10 cellular contexts compared by ENCODE assay signal in genomic region chr7:45922810-45923209, GRCh38. TPM values are rescaled to one million over a fixed set of nuclear protein-coding genes. Genes with fewer than 3 reads are reported as not detected.
DNase-seq lines count a peak whose midpoint lies in the region; ATAC-seq and TF ChIP-seq lines count a peak whose summit lies in the region.
"Had no signal": no experiment of that assay in that cellular context is flagged by ENCODE, and none has a peak within 500 bp of the region (broad histone marks: within the 10 kb centered on the region; RNA-seq: fewer than 3 reads in every experiment).

No MANE protein-coding gene starts in this region.

- no peaks in the 10 kb centered on the region for H3K9me3 ChIP-seq in sigmoid colon

- peak overlapping the region in 3 of 4 donors; percentile 2 to 81 (median 9) for H3K27ac ChIP-seq in sigmoid colon

- peaks cover 23 to 44% (median 35%) of the 10 kb centered on the region in 3 donors for H3K4me1 Mint-ChIP-seq in T-cell

- no peaks in the 10 kb centered on the region for H3K36me3 Mint-ChIP-seq in T-cell

- peak overlapping the region; percentile 76 to 85 for H3K27ac Mint-ChIP-seq in T-cell

- H3K9me3 Mint-ChIP-seq in T-cell, result no peaks in the 10 kb centered on the region

- H3K27me3 Mint-ChIP-seq in T-cell, result peaks cover 56% of the 10 kb centered on the region in 2 donors

- WGBS in sigmoid colon, 2 donors, result 4 to 9% methylated on average over 11 of the region's 11 CpGs

- POLR2A ChIA-PET in T-cell (lab: Charles Lee), result interaction anchor here in 1 of 2 donors (0.6 kb wide), 1 partner anchor 158 kb away, joined by 3 read pairs; no protein-coding TSS in a partner anchor

- H3K4me3 Mint-ChIP-seq in T-cell, result peak overlapping the region; percentile 53 to 67 (median 63)

- TF ChIP-seq CTCF in foreskin fibroblast (IDR thresholded peaks at IDR 0.05; ENCODE audit: low read depth, low read length) (no peak), sigmoid colon (IDR thresholded peaks at IDR 0.05) (no peak)

- ATAC-seq in GM18511 (IDR thresholded peaks at IDR 0.05; ENCODE audit: unreplicated experiment), result peak; percentile 16
- ATAC-seq in T-cell (replicated peaks in 1 of 4), result peak in 3 of 4 experiments; percentile 36 to 50 (median 47)
- ATAC-seq in GM18909 (IDR thresholded peaks at IDR 0.05; ENCODE audit: poor library complexity, unreplicated experiment), result no peak
- no peak for ATAC-seq in GM18873 (IDR thresholded peaks at IDR 0.05; ENCODE audit: low FRiP score, unreplicated experiment)

- H3K4me3 ChIP-seq in foreskin fibroblast (ENCODE audit: low read depth in 1 of 2, low read length in 2 of 2), result peak overlapping the region; percentile 33 to 86
- peak overlapping the region in 2 of 4 donors; percentile 56 to 66 for H3K4me3 ChIP-seq in sigmoid colon

- H3K4me1 ChIP-seq in sigmoid colon, result peaks cover 0 to 51% (median 48%) of the 10 kb centered on the region in 4 donors

- TF ChIP-seq EP300 in sigmoid colon (IDR thresholded peaks at IDR 0.05), result no peak

- H3K36me3 ChIP-seq in sigmoid colon, result no peaks in the 10 kb centered on the region

- TF ChIP-seq POLR2A in sigmoid colon (IDR thresholded peaks at IDR 0.05), result no peak

- intact Hi-C loops in sigmoid colon (cut with DNase I), result loop anchor here (1.0 to 10.0 kb wide), 4 partner anchors 1012 to 1330 kb away; no protein-coding TSS in a partner anchor

- DNase-seq in T-cell (peak in 5 of 34 experiments; percentile 15 to 30 (median 16)), foreskin fibroblast (peak in 1 of 2 donors; percentile 28), sigmoid colon (no peak), NCI-H1436 (lab: John Stamatoyannopoulos, UW) (no peak)
- DNase-seq in stimulated activated CD4-positive, alpha-beta T cell treated with anti-CD3 and anti-CD28 coated beads, Interleukin-4, amount 100 ng/mL, for 1 hour, result no peak

- peaks cover 6 to 40% (median 12%) of the 10 kb centered on the region in 3 donors for H3K27me3 ChIP-seq in sigmoid colon

- CTCF ChIA-PET in T-cell (lab: Charles Lee), result interaction anchor here (0.6 to 2.0 kb wide), 8 partner anchors 9 to 1169 kb away, joined by 3 to 9 read pairs (median 4); no protein-coding TSS in a partner anchor

RNA-seq across cellular contexts. Expression of gene IGFBP3, which starts 1.7 kb away (rescaled TPM):
- total RNA-seq in T-cell (10 to 100 TPM in 2 of 5 donors, 1 to 10 TPM in 3; 3.9 to 20.5 (median 8.2) TPM), sigmoid colon (100 to 1,000 TPM in 3 of 4 donors, 10 to 100 TPM in 1; 54.0 to 330 (median 177) TPM)
- 10 to 100 TPM in 1 of 3 donors, 1 to 10 TPM in 2; 4.8 to 44.9 (median 5.3) TPM for polyA plus RNA-seq in sigmoid colon

RNA-seq across cellular contexts. Expression of gene IGFBP1, which starts 34.5 kb away (rescaled TPM):
- under 1 TPM in 2 of 5 donors, not detected in 3; 0.38 to 0.44 TPM for total RNA-seq in T-cell
- total RNA-seq in sigmoid colon, result not detected
- polyA plus RNA-seq in sigmoid colon, result not detected
- total RNA-seq: left colon; T-helper 1 cell treated with Interleukin-12 subunit alpha and Interleukin-12 subunit beta and Interleukin-4 antibody, amounts not matched to agents 30 ng/mL and 1 ng/mL, for 36 hours had no signal

RNA-seq across cellular contexts. Expression of gene CCDC201, which starts 49.9 kb away (rescaled TPM):
- not detected for total RNA-seq in T-cell
- not detected for total RNA-seq in sigmoid colon
- not detected for polyA plus RNA-seq in sigmoid colon
- total RNA-seq: left colon; T-helper 1 cell treated with Interleukin-12 subunit alpha and Interleukin-12 subunit beta and Interleukin-4 antibody, amounts not matched to agents 30 ng/mL and 1 ng/mL, for 36 hours had no signal

Comparison
In these comparisons a context has a peak if more than half of its experiments do, and no peak if none do; other contexts are left out.
1. ATAC-seq: peak in GM18511 (single experiment) and T-cell (3 of 4); none in GM18909 (single experiment) and GM18873 (single experiment).